In genomic region chr6:42313941-42314570, GRCh38 we compare ENCODE assay signal across 13 cellular contexts.
A peak's percentile ranks its signal among the peaks of the same experiment; 100 is the strongest.
DNase-seq lines count a peak whose midpoint lies in the region; ATAC-seq and TF ChIP-seq lines count a peak whose summit lies in the region.
"Had no signal": no experiment of that assay in that cellular context is flagged by ENCODE, and none has a peak within 500 bp of the region (broad histone marks: within the 10 kb centered on the region; RNA-seq: fewer than 3 reads in every experiment).

No MANE protein-coding gene starts in this region.

- H3K4me3 ChIP-seq in CD4-positive, alpha-beta memory T cell (ENCODE audit: low read length in 2 of 2), result no peak overlapping the region
- H3K4me3 ChIP-seq in neutrophil (ENCODE audit: low read depth in 1 of 2, low read length in 1 of 2) (no peak overlapping the region), WERI-Rb-1 (ENCODE audit: low read depth, low read length) (no peak overlapping the region)

- no peaks in the 10 kb centered on the region for H3K9me3 Mint-ChIP-seq in CD4-positive, alpha-beta memory T cell
- no peaks in the 10 kb centered on the region for H3K9me3 Mint-ChIP-seq in activated T-helper 2 cell treated with anti-CD3 and anti-CD28 coated beads, Interferon-gamma antibody, Interleukin-2, Interleukin-4, amounts not matched to agents 10 μg/mL and 5 μg/mL and 100 μg/mL, durations not matched to agents 14 hours and 24 hours and 36 hours
- H3K9me3 Mint-ChIP-seq: activated naive CD8-positive, alpha-beta T cell treated with anti-CD3 and anti-CD28 coated beads for 36 hours; stimulated activated naive B cell treated with anti-CD40 and anti-IgM and Interleukin-4, amounts not matched to agents 10 μg/mL and 1 μg/mL and 100 μg/mL, for 72 hours had no signal

- H3K27me3 Mint-ChIP-seq in CD4-positive, alpha-beta memory T cell, result no peaks in the 10 kb centered on the region
- no peaks in the 10 kb centered on the region for H3K27me3 Mint-ChIP-seq in activated T-helper 2 cell treated with anti-CD3 and anti-CD28 coated beads, Interferon-gamma antibody, Interleukin-2, Interleukin-4, amounts not matched to agents 10 μg/mL and 5 μg/mL and 100 μg/mL, durations not matched to agents 14 hours and 24 hours and 36 hours (ENCODE audit: low read depth)
- H3K27me3 Mint-ChIP-seq: activated naive CD8-positive, alpha-beta T cell treated with anti-CD3 and anti-CD28 coated beads for 36 hours; stimulated activated naive B cell treated with anti-CD40 and anti-IgM and Interleukin-4, amounts not matched to agents 10 μg/mL and 1 μg/mL and 100 μg/mL, for 72 hours had no signal

- no peaks in the 10 kb centered on the region for H3K27me3 ChIP-seq in CD4-positive, alpha-beta memory T cell (ENCODE audit: insufficient read depth, low read length)
- H3K27me3 ChIP-seq in neutrophil, result no peaks in the 10 kb centered on the region
- no peaks in the 10 kb centered on the region for H3K27me3 ChIP-seq in WERI-Rb-1 (ENCODE audit: insufficient read depth, low read depth, severe bottlenecking)

- CTCF ChIA-PET in CD4-positive, alpha-beta memory T cell (lab: Charles Lee; ENCODE audit: partially characterized antibody), result interaction anchor here (1.7 to 2.3 kb wide), 2 partner anchors 218 to 233 kb away, joined by 4 to 7 read pairs; no protein-coding TSS in a partner anchor

- H3K27ac ChIP-seq in CD4-positive, alpha-beta memory T cell (ENCODE audit: low read depth, low read length), result no peak overlapping the region
- H3K27ac ChIP-seq in neutrophil, result peak overlapping the region; percentile 99
- no peak overlapping the region for H3K27ac ChIP-seq in WERI-Rb-1
- H3K27ac ChIP-seq: epithelial cell of prostate had no signal

- DNase-seq in CD4-positive, alpha-beta memory T cell, result no peak
- DNase-seq in LHCN-M2 (ENCODE audit: low read depth) (peak; percentile 68), cerebellar cortex (ENCODE audit: low spot score) (peak; percentile 25), NCI-H1105 (lab: John Stamatoyannopoulos, UW) (no peak), WERI-Rb-1 (no peak)
- DNase-seq in activated T-helper 2 cell treated with anti-CD3 and anti-CD28 coated beads, Interferon-gamma antibody, Interleukin-2, Interleukin-4, amounts not matched to agents 10 μg/mL and 5 μg/mL and 100 μg/mL, durations not matched to agents 14 hours and 24 hours and 36 hours (ENCODE audit: low spot score), result no peak
- DNase-seq: activated naive CD8-positive, alpha-beta T cell treated with anti-CD3 and anti-CD28 coated beads for 36 hours; NCI-H1417 treated with DMSO at 0.1 percent for 48 hours; stimulated activated naive B cell treated with anti-CD40 and anti-IgM and Interleukin-4, amounts not matched to agents 10 μg/mL and 1 μg/mL and 100 μg/mL, for 72 hours had no signal

- H3K9me3 ChIP-seq in CD4-positive, alpha-beta memory T cell (ENCODE audit: control insufficient read depth in 1 of 2, low read length in 2 of 2), result no peaks in the 10 kb centered on the region
- H3K9me3 ChIP-seq in neutrophil, result no peaks in the 10 kb centered on the region
- H3K9me3 ChIP-seq in WERI-Rb-1 (ENCODE audit: severe bottlenecking), result no peaks in the 10 kb centered on the region

- peak overlapping the region in 2 of 8 donors; percentile 34 to 40 for H3K4me3 Mint-ChIP-seq in CD4-positive, alpha-beta memory T cell
- H3K4me3 Mint-ChIP-seq in activated T-helper 2 cell treated with anti-CD3 and anti-CD28 coated beads, Interferon-gamma antibody, Interleukin-2, Interleukin-4, amounts not matched to agents 10 μg/mL and 5 μg/mL and 100 μg/mL, durations not matched to agents 14 hours and 24 hours and 36 hours (ENCODE audit: low read depth), result no peak overlapping the region
- H3K4me3 Mint-ChIP-seq: activated naive CD8-positive, alpha-beta T cell treated with anti-CD3 and anti-CD28 coated beads for 36 hours; stimulated activated naive B cell treated with anti-CD40 and anti-IgM and Interleukin-4, amounts not matched to agents 10 μg/mL and 1 μg/mL and 100 μg/mL, for 72 hours had no signal

- TF ChIP-seq CTCF in neutrophil (IDR thresholded peaks at IDR 0.05) (no peak), WERI-Rb-1 (IDR thresholded peaks at IDR 0.05; ENCODE audit: low read depth, low read length) (no peak)

- peaks cover 30% of the 10 kb centered on the region for H3K4me1 ChIP-seq in CD4-positive, alpha-beta memory T cell (ENCODE audit: insufficient read depth, low read length)
- peaks cover 53 to 58% of the 10 kb centered on the region in 2 experiments for H3K4me1 ChIP-seq in neutrophil (ENCODE audit: control insufficient read depth in 1 of 2, insufficient read depth in 1 of 2, low read depth in 1 of 2, low read length in 1 of 2)

- H3K36me3 ChIP-seq in CD4-positive, alpha-beta memory T cell (ENCODE audit: insufficient read depth, low read length), result no peaks in the 10 kb centered on the region
- peaks cover 5% of the 10 kb centered on the region for H3K36me3 ChIP-seq in neutrophil
- no peaks in the 10 kb centered on the region for H3K36me3 ChIP-seq in WERI-Rb-1

- peaks cover 6 to 15% of the 10 kb centered on the region in 2 donors for H3K36me3 Mint-ChIP-seq in CD4-positive, alpha-beta memory T cell
- peaks cover 11% of the 10 kb centered on the region for H3K36me3 Mint-ChIP-seq in activated T-helper 2 cell treated with anti-CD3 and anti-CD28 coated beads, Interferon-gamma antibody, Interleukin-2, Interleukin-4, amounts not matched to agents 10 μg/mL and 5 μg/mL and 100 μg/mL, durations not matched to agents 14 hours and 24 hours and 36 hours (ENCODE audit: low read depth)
- H3K36me3 Mint-ChIP-seq: activated naive CD8-positive, alpha-beta T cell treated with anti-CD3 and anti-CD28 coated beads for 36 hours; stimulated activated naive B cell treated with anti-CD40 and anti-IgM and Interleukin-4, amounts not matched to agents 10 μg/mL and 1 μg/mL and 100 μg/mL, for 72 hours had no signal

- H3K27ac Mint-ChIP-seq in CD4-positive, alpha-beta memory T cell, result peak overlapping the region in 5 of 7 donors; percentile 8 to 70 (median 24)
- H3K27ac Mint-ChIP-seq in activated T-helper 2 cell treated with anti-CD3 and anti-CD28 coated beads, Interferon-gamma antibody, Interleukin-2, Interleukin-4, amounts not matched to agents 10 μg/mL and 5 μg/mL and 100 μg/mL, durations not matched to agents 14 hours and 24 hours and 36 hours, result no peak overlapping the region
- H3K27ac Mint-ChIP-seq: activated naive CD8-positive, alpha-beta T cell treated with anti-CD3 and anti-CD28 coated beads for 36 hours; stimulated activated naive B cell treated with anti-CD40 and anti-IgM and Interleukin-4, amounts not matched to agents 10 μg/mL and 1 μg/mL and 100 μg/mL, for 72 hours had no signal

- ATAC-seq in HG02852 (IDR thresholded peaks at IDR 0.05; ENCODE audit: unreplicated experiment), result no peak
- ATAC-seq: activated CD4-positive, CD25-positive, alpha-beta regulatory T cell treated with anti-CD3 and anti-CD28 coated beads, Interleukin-2, amount 50 U/mL, for 24 hours; stimulated activated naive B cell treated with anti-CD40 and anti-IgM and Interleukin-4, amounts not matched to agents 10 μg/mL and 1 μg/mL and 100 μg/mL, for 72 hours had no signal

- POLR2A ChIA-PET in CD4-positive, alpha-beta memory T cell (lab: Charles Lee; ENCODE audit: partially characterized antibody), result interaction anchor here (0.6 to 1.8 kb wide), 2 partner anchors 76 to 1338 kb away, joined by 3 to 5 read pairs; no protein-coding TSS in a partner anchor

- peaks cover 40 to 63% (median 51%) of the 10 kb centered on the region in 4 donors for H3K4me1 Mint-ChIP-seq in CD4-positive, alpha-beta memory T cell
- peaks cover 38% of the 10 kb centered on the region for H3K4me1 Mint-ChIP-seq in activated T-helper 2 cell treated with anti-CD3 and anti-CD28 coated beads, Interferon-gamma antibody, Interleukin-2, Interleukin-4, amounts not matched to agents 10 μg/mL and 5 μg/mL and 100 μg/mL, durations not matched to agents 14 hours and 24 hours and 36 hours (ENCODE audit: low read depth)

- intact Hi-C loops in CD4-positive, alpha-beta memory T cell (cut with micrococcal nuclease), result no loop called here
- intact Hi-C loops in activated T-helper 2 cell treated with anti-CD3 and anti-CD28 coated beads, Interferon-gamma antibody, Interleukin-2, Interleukin-4, amounts not matched to agents 10 μg/mL and 5 μg/mL and 100 μg/mL, durations not matched to agents 14 hours and 24 hours and 36 hours (cut with micrococcal nuclease), result loop anchor here (10.0 kb wide), 1 partner anchor 211 kb away; no protein-coding TSS in a partner anchor

Comparison
In these comparisons a context has a peak if more than half of its experiments do, and no peak if none do; other contexts are left out.
1. DNase-seq: peak in LHCN-M2 (single experiment) and cerebellar cortex (single experiment); none in CD4-positive, alpha-beta memory T cell (0 of 5), NCI-H1105 (single experiment), activated T-helper 2 cell treated with anti-CD3 and anti-CD28 coated beads, Interferon-gamma antibody, Interleukin-2, Interleukin-4, amounts not matched to agents 10 μg/mL and 5 μg/mL and 100 μg/mL, durations not matched to agents 14 hours and 24 hours and 36 hours (single experiment) and WERI-Rb-1 (single experiment).